In the genomic region with DNA sequence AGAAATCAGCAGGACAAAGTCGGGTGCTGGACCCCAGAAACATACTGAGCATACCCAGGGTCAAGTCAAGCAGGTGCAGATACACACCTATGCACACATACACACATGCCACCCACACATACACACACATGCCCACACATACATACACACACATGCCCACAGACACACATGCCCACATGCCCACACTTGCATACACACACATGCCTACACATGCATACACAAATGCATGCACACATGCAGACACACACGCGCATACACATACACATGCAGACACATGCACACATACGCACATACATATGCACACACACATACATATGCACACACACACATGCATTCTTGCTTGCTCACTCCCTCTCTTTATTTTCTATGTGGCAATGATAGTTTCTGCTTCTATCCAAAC, we compare ENCODE assay signal across 25 cellular contexts.
"Had no signal": no experiment of that assay in that cellular context is flagged by ENCODE, and none has a peak within 500 bp of the region (broad histone marks: within the 10 kb centered on the region; RNA-seq: fewer than 3 reads in every experiment).

No MANE protein-coding gene starts in this region.

- H3K9ac ChIP-seq: neural progenitor cell had no signal

- H3K4me1 Mint-ChIP-seq: memory B cell, natural killer cell had no signal

- H3K9me3 Mint-ChIP-seq: memory B cell, mesothelial cell of epicardium, natural killer cell, neural progenitor cell had no signal

- H2AFZ ChIP-seq: neural progenitor cell had no signal

- H3K27ac ChIP-seq: gastrocnemius medialis, left ventricle myocardium inferior, lower lobe of right lung, neural progenitor cell, pancreas, prostate gland, spleen, stomach, thoracic aorta, transverse colon had no signal

- H3K4me3 Mint-ChIP-seq: memory B cell, mesothelial cell of epicardium, natural killer cell, neural progenitor cell had no signal

- DNase-seq: effector memory CD4-positive, alpha-beta T cell; gastrocnemius medialis; left cardiac atrium; left ventricle myocardium inferior; lower lobe of right lung; natural killer cell; occipital lobe; pancreas; spleen; stimulated activated CD4-positive, alpha-beta T cell treated with anti-CD3 and anti-CD28 coated beads, Interleukin-15, amount 100 ng/mL, for 24 hours; stimulated activated CD4-positive, alpha-beta T cell treated with anti-CD3 and anti-CD28 coated beads, Interleukin-1b, Interleukin-23, amount 100 ng/mL, for 48 hours; stimulated activated CD4-positive, alpha-beta T cell treated with anti-CD3 and anti-CD28 coated beads, Interleukin-4, amount 100 ng/mL, for 24 hours; stimulated activated naive CD4-positive, alpha-beta T cell; stomach; substantia nigra; transverse colon had no signal

- H3K36me3 ChIP-seq: gastrocnemius medialis, lower lobe of right lung, neural progenitor cell, pancreas, prostate gland, spleen, stomach, thoracic aorta, transverse colon had no signal

- H3K4me1 ChIP-seq: lower lobe of right lung, pancreas, prostate gland, spleen, stomach, transverse colon had no signal

- H3K27ac Mint-ChIP-seq: memory B cell, mesothelial cell of epicardium, natural killer cell had no signal

- H3K4me2 ChIP-seq: neural progenitor cell had no signal

- H3K9me3 ChIP-seq: gastrocnemius medialis, left ventricle myocardium inferior, lower lobe of right lung, pancreas, prostate gland, spleen, stomach, thoracic aorta, transverse colon had no signal

- FAIRE-seq: endometrium, keratinocyte, pancreas had no signal

- H3K36me3 Mint-ChIP-seq: memory B cell, mesothelial cell of epicardium, natural killer cell, neural progenitor cell had no signal

- H3K4me3 ChIP-seq: gastrocnemius medialis, left ventricle myocardium inferior, lower lobe of right lung, neural progenitor cell, pancreas, prostate gland, spleen, stomach, thoracic aorta, transverse colon had no signal

- ATAC-seq: esophagus mucosa, gastrocnemius medialis, left cardiac atrium, lower lobe of right lung, natural killer cell, pancreas, sciatic nerve had no signal

- H3K27me3 ChIP-seq: gastrocnemius medialis, neural progenitor cell, spleen, transverse colon had no signal
